1 cellular context compared by ENCODE assay signal in the genomic region with DNA sequence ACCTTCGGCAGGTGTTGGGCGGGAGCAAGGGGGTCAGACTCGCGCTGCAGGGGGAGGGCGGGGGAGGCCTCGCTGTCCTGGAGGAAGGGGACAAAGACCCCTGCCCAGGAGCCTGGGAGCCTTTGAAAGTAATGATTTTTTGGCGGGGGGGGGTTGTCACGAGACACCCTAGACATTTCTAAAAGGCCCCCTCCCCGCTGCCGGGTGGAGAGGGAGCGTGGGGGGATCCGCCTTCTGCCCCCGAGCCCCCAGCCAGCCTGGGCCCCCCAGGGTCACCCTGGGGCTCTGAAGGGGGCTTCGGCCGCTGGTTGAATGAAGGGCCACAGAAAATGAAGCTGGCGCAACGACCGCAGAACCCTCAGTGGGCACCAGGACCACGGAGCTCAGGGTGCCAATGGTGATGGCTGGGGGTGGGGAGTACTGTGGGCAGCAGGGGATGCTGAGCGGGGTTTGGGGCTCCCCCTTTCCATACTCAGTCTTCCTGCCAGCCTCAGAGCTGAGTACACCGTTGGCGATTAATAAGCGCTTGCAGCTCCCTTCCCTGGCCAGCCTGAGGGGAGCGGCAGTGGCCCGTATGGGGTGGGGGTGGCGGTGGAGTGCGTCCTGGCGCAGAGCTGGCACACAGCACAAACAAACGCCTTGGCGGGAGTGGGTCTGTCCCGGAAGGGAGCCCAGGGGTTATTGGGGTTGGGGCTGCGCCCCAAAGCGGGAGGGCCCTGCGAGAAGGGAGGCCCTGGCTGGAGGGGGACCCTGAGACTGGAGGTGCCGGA.
TF ChIP-seq lines count a peak whose summit lies in the region.

No MANE protein-coding gene starts in this region.

TF ChIP-seq in GM12878, 131 proteins besides CTCF, POLR2A, EP300 and RAD21:
- no peak for TF ChIP-seq BHLHE40 (IDR thresholded peaks at IDR 0.05; ENCODE audit: borderline replicate concordance in 1 of 2, low read depth in 2 of 2, low read length in 1 of 2)
- peak; percentile 77 for TF ChIP-seq SUZ12 (IDR thresholded peaks at IDR 0.05; ENCODE audit: unreplicated experiment)
- TF ChIP-seq TBL1XR1 (IDR thresholded peaks at IDR 0.05; ENCODE audit: low read depth, low read length), result no peak
TF ChIP-seq in GM12878: peak in this region for 1.
